10 cellular contexts compared by ENCODE assay signal in genomic region chr14:38850664-38851063, GRCh38.
"Had no signal": no experiment of that assay in that cellular context is flagged by ENCODE, and none has a peak within 500 bp of the region (broad histone marks: within the 10 kb centered on the region; RNA-seq: fewer than 3 reads in every experiment).

No MANE protein-coding gene starts in this region.

- H3K9me3 ChIP-seq: HAP-1 had no signal

- H2AFZ ChIP-seq: GM23248, GM23338 had no signal

- H3K9ac ChIP-seq: GM23248 had no signal

- ATAC-seq: GM23338, HCT116 had no signal

- H3K4me2 ChIP-seq: GM23338 had no signal

- H3K27ac ChIP-seq: GM23248 had no signal

- H3K36me3 ChIP-seq: HAP-1 had no signal

- DNase-seq: GM23248, GOT3, H7, H9, HCEC 1CT, HFFc6 had no signal

- FAIRE-seq: H54 had no signal

- H3K4me1 ChIP-seq: HAP-1 had no signal

- H3K4me3 ChIP-seq: GM23248, GM23338, HAP-1 had no signal
